Comparison of ENCODE assay signal across 1 cellular context in genomic region chr10:97686962-97687784, GRCh38.
TF ChIP-seq lines count a peak whose summit lies in the region.

A gene with protein sequence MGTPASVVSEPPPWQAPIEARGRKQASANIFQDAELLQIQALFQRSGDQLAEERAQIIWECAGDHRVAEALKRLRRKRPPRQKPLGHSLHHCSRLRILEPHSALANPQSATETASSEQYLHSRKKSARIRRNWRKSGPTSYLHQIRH (minus strand): TSS chr10:97687241. CDS start chr10:97679905, 7,336 bp downstream.

TF ChIP-seq in HepG2, 621 proteins besides CTCF, POLR2A, EP300 and RAD21 (continued from another document and continues in another):
- TF ChIP-seq BATF2 (CRISPR knock-in tag; IDR thresholded peaks at IDR 0.05) (peak; percentile 78), TOE1 (CRISPR knock-in tag; IDR thresholded peaks at IDR 0.05) (no peak), ZNF607 (CRISPR knock-in tag; IDR thresholded peaks at IDR 0.05; ENCODE audit: borderline replicate concordance) (peak; percentile 92), SRY (CRISPR knock-in tag; IDR thresholded peaks at IDR 0.05) (peak; percentile 66), KLF13 (CRISPR knock-in tag; IDR thresholded peaks at IDR 0.05) (peak; percentile 27; the same call in 1 of the 2 replicates), ZNF589 (CRISPR knock-in tag; conservative IDR thresholded peaks at IDR 0.05) (peak; percentile 91), MBD4 (IDR thresholded peaks at IDR 0.05; ENCODE audit: borderline replicate concordance, low read length) (no peak), ZNF496 (CRISPR knock-in tag; IDR thresholded peaks at IDR 0.05; ENCODE audit: insufficient replicate concordance) (no peak), ZNF75D (CRISPR knock-in tag; IDR thresholded peaks at IDR 0.05; ENCODE audit: borderline replicate concordance) (no peak), CENPX (CRISPR knock-in tag; IDR thresholded peaks at IDR 0.05) (no peak), ZFP41 (CRISPR knock-in tag; IDR thresholded peaks at IDR 0.05; ENCODE audit: borderline replicate concordance) (no peak), ZBTB49 (CRISPR knock-in tag; IDR thresholded peaks at IDR 0.05; ENCODE audit: borderline replicate concordance) (peak; percentile 55; the same call in 1 of the 2 replicates), HOXA3 (CRISPR knock-in tag; IDR thresholded peaks at IDR 0.05) (peak; percentile 86), FOXJ3 (CRISPR knock-in tag; IDR thresholded peaks at IDR 0.05; ENCODE audit: borderline replicate concordance) (no peak), PREB (CRISPR knock-in tag; IDR thresholded peaks at IDR 0.05) (0 out of 2 replicates have a peak, but pooled peaks have one; percentile 75), RFXAP (CRISPR knock-in tag; IDR thresholded peaks at IDR 0.05; ENCODE audit: borderline replicate concordance) (peak; percentile 86), SALL2 (CRISPR knock-in tag; IDR thresholded peaks at IDR 0.05) (peak; percentile 82; the same call in 1 of the 2 replicates), RFX1 (IDR thresholded peaks at IDR 0.05) (no peak), ZNF337 (CRISPR knock-in tag; IDR thresholded peaks at IDR 0.05; ENCODE audit: borderline replicate concordance, low read depth) (peak; percentile 87; the same call in 1 of the 2 replicates), ZNF260 (CRISPR knock-in tag; IDR thresholded peaks at IDR 0.05; ENCODE audit: borderline replicate concordance, low read depth) (no peak), ARNT2 (CRISPR knock-in tag; IDR thresholded peaks at IDR 0.05; ENCODE audit: low read depth) (peak; percentile 96), STAG1 (CRISPR knock-in tag; IDR thresholded peaks at IDR 0.05) (peak; percentile 9; the same call in 1 of the 2 replicates), HNF4A (CRISPR knock-in tag; IDR thresholded peaks at IDR 0.05) (no peak), RBM22 (optimal IDR thresholded peaks at IDR 0.05; ENCODE audit: low read length) (no peak), RXRB (CRISPR knock-in tag; IDR thresholded peaks at IDR 0.05; ENCODE audit: borderline replicate concordance) (peak; percentile 86), ZNF639 (CRISPR knock-in tag; conservative IDR thresholded peaks at IDR 0.05) (peak; percentile 43), ZNF275 (CRISPR knock-in tag; IDR thresholded peaks at IDR 0.05; ENCODE audit: borderline replicate concordance) (peak; percentile 80; the same call in 1 of the 2 replicates), RCOR2 (CRISPR knock-in tag; IDR thresholded peaks at IDR 0.05) (peak; percentile 46; the same call in 1 of the 2 replicates), SMARCC2 (IDR thresholded peaks at IDR 0.05) (no peak), SCMH1 (CRISPR knock-in tag; IDR thresholded peaks at IDR 0.05; ENCODE audit: borderline replicate concordance) (no peak), ETV6 (CRISPR knock-in tag; conservative IDR thresholded peaks at IDR 0.05) (no peak), ZNF235 (CRISPR knock-in tag; IDR thresholded peaks at IDR 0.05; ENCODE audit: borderline replicate concordance) (0 out of 2 replicates have a peak, but pooled peaks have one; percentile 65), ZNF790 (CRISPR knock-in tag; IDR thresholded peaks at IDR 0.05; ENCODE audit: borderline replicate concordance) (peak; percentile 82), TBX3 (IDR thresholded peaks at IDR 0.05; ENCODE audit: borderline replicate concordance) (peak; percentile 23; the same call in 1 of the 2 replicates), GTF3A (CRISPR knock-in tag; conservative IDR thresholded peaks at IDR 0.05) (0 out of 2 replicates have a peak, but pooled peaks have one; percentile 35), ZBTB3 (CRISPR knock-in tag; IDR thresholded peaks at IDR 0.05; ENCODE audit: borderline replicate concordance, low read depth) (0 out of 2 replicates have a peak, but pooled peaks have one; percentile 66), EED (CRISPR knock-in tag; IDR thresholded peaks at IDR 0.05) (peak; percentile 63; the same call in 1 of the 2 replicates), ZNF768 (CRISPR knock-in tag; IDR thresholded peaks at IDR 0.05) (no peak), HNRNPL (IDR thresholded peaks at IDR 0.05; ENCODE audit: low read depth, low read length) (peak; percentile 63), DR1 (CRISPR knock-in tag; IDR thresholded peaks at IDR 0.05) (peak; percentile 87; the same call in 1 of the 2 replicates), ZFAT (CRISPR knock-in tag; conservative IDR thresholded peaks at IDR 0.05) (no peak), ZNF878 (CRISPR knock-in tag; IDR thresholded peaks at IDR 0.05) (peak; percentile 94; the same call in 1 of the 2 replicates), ZNF121 (CRISPR knock-in tag; IDR thresholded peaks at IDR 0.05) (peak; percentile 75), ZNF550 (CRISPR knock-in tag; IDR thresholded peaks at IDR 0.05; ENCODE audit: borderline replicate concordance) (no peak), SNAI1 (CRISPR knock-in tag; IDR thresholded peaks at IDR 0.05; ENCODE audit: borderline replicate concordance) (no peak; the same call in 1 of the 2 replicates), JDP2 (CRISPR knock-in tag; IDR thresholded peaks at IDR 0.05; ENCODE audit: borderline replicate concordance) (no peak), ZNF431 (CRISPR knock-in tag; IDR thresholded peaks at IDR 0.05; ENCODE audit: borderline replicate concordance, low read depth) (0 out of 2 replicates have a peak, but pooled peaks have one; percentile 68), ZNF781 (CRISPR knock-in tag; IDR thresholded peaks at IDR 0.05; ENCODE audit: borderline replicate concordance, not compliant biosample characterization) (peak; percentile 75), ZMYM3 (CRISPR knock-in tag; IDR thresholded peaks at IDR 0.05) (peak; percentile 75), ZNF44 (CRISPR knock-in tag; IDR thresholded peaks at IDR 0.05) (no peak), MXD4 (CRISPR knock-in tag; IDR thresholded peaks at IDR 0.05) (peak; percentile 90), ZNF33A (CRISPR knock-in tag; IDR thresholded peaks at IDR 0.05; ENCODE audit: borderline replicate concordance) (no peak), LCORL (IDR thresholded peaks at IDR 0.05) (no peak), LCORL (CRISPR knock-in tag; IDR thresholded peaks at IDR 0.05) (peak; percentile 89), ZNF331 (CRISPR knock-in tag; IDR thresholded peaks at IDR 0.05) (peak; percentile 88), KLF16 (CRISPR knock-in tag; IDR thresholded peaks at IDR 0.05) (peak in 1 of 2 experiments; percentile 93; a peak in 2 of 4 replicates), ZFP62 (CRISPR knock-in tag; IDR thresholded peaks at IDR 0.05) (no peak), SALL1 (CRISPR knock-in tag; IDR thresholded peaks at IDR 0.05) (peak; percentile 93), DNMT1 (CRISPR knock-in tag; IDR thresholded peaks at IDR 0.05) (no peak), ZNF83 (CRISPR knock-in tag; IDR thresholded peaks at IDR 0.05; ENCODE audit: borderline replicate concordance) (no peak), SOX6 (IDR thresholded peaks at IDR 0.05) (no peak), SOX6 (CRISPR knock-in tag; IDR thresholded peaks at IDR 0.05) (peak; percentile 75), PCBP2 (optimal IDR thresholded peaks at IDR 0.05; ENCODE audit: low read depth, low read length, poor library complexity, severe bottlenecking) (no peak), CC2D1A (CRISPR knock-in tag; IDR thresholded peaks at IDR 0.05) (peak; percentile 86; the same call in 1 of the 2 replicates), ZNF33B (CRISPR knock-in tag; IDR thresholded peaks at IDR 0.05) (no peak; the same call in none of the 2 replicates), ZBTB42 (CRISPR knock-in tag; IDR thresholded peaks at IDR 0.05) (no peak), ZNF572 (CRISPR knock-in tag; IDR thresholded peaks at IDR 0.05) (peak; percentile 97; the same call in 1 of the 2 replicates), E2F5 (CRISPR knock-in tag; conservative IDR thresholded peaks at IDR 0.05) (peak; percentile 75), CEBPB (IDR thresholded peaks at IDR 0.05; ENCODE audit: borderline replicate concordance, low read depth, low read length) (no peak), BCL6 (CRISPR knock-in tag; IDR thresholded peaks at IDR 0.05) (peak; percentile 55), SP1 (IDR thresholded peaks at IDR 0.05) (peak; percentile 46; the same call in 1 of the 2 replicates), SP1 (CRISPR knock-in tag; IDR thresholded peaks at IDR 0.05) (peak; percentile 89; the same call in 1 of the 2 replicates), IRF2 (CRISPR knock-in tag; IDR thresholded peaks at IDR 0.05) (peak; percentile 80)
- TF ChIP-seq, protein P1, sequence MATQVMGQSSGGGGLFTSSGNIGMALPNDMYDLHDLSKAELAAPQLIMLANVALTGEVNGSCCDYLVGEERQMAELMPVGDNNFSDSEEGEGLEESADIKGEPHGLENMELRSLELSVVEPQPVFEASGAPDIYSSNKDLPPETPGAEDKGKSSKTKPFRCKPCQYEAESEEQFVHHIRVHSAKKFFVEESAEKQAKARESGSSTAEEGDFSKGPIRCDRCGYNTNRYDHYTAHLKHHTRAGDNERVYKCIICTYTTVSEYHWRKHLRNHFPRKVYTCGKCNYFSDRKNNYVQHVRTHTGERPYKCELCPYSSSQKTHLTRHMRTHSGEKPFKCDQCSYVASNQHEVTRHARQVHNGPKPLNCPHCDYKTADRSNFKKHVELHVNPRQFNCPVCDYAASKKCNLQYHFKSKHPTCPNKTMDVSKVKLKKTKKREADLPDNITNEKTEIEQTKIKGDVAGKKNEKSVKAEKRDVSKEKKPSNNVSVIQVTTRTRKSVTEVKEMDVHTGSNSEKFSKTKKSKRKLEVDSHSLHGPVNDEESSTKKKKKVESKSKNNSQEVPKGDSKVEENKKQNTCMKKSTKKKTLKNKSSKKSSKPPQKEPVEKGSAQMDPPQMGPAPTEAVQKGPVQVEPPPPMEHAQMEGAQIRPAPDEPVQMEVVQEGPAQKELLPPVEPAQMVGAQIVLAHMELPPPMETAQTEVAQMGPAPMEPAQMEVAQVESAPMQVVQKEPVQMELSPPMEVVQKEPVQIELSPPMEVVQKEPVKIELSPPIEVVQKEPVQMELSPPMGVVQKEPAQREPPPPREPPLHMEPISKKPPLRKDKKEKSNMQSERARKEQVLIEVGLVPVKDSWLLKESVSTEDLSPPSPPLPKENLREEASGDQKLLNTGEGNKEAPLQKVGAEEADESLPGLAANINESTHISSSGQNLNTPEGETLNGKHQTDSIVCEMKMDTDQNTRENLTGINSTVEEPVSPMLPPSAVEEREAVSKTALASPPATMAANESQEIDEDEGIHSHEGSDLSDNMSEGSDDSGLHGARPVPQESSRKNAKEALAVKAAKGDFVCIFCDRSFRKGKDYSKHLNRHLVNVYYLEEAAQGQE (IDR thresholded peaks at IDR 0.05; ENCODE audit: borderline replicate concordance in 1 of 2, low read depth in 1 of 2, low read length in 2 of 2): peak in 1 of 2 experiments; percentile 66; a peak in 1 of 4 replicates
